ENCODE assay signal across 9 cellular contexts in genomic region chr3:193452338-193452737, GRCh38.
DNase-seq lines count a peak whose midpoint lies in the region; TF ChIP-seq lines count a peak whose summit lies in the region.
"Had no signal": no experiment of that assay in that cellular context is flagged by ENCODE, and none has a peak within 500 bp of the region (broad histone marks: within the 10 kb centered on the region; RNA-seq: fewer than 3 reads in every experiment).

No MANE protein-coding gene starts in this region.

- no peak overlapping the region for H2AFZ ChIP-seq in OCI-LY7 (ENCODE audit: low read length)

- POLR2A ChIA-PET in AG04450 (lab: Yijun Ruan, JAX) = interaction anchor here (0.5 kb wide), 1 partner anchor 132 kb away, joined by 7 read pairs; no protein-coding TSS in a partner anchor
- POLR2A ChIA-PET in OCI-LY7 (lab: Charles Lee) = interaction anchor here (0.7 to 1.4 kb wide), 2 partner anchors 8 to 1058 kb away, joined by 3 read pairs; no protein-coding TSS in a partner anchor

- no peaks in the 10 kb centered on the region for H3K4me1 ChIP-seq in OCI-LY7 (ENCODE audit: insufficient read depth, low read length, poor library complexity, severe bottlenecking)
- H3K4me1 ChIP-seq in tibial artery = no peaks in the 10 kb centered on the region
- H3K4me1 ChIP-seq in vagina = no peaks in the 10 kb centered on the region

- no peak for DNase-seq in AG04450 (ENCODE audit: low read depth, low spot score)
- DNase-seq in GM12864 (ENCODE audit: low read depth) = no peak
- DNase-seq in OCI-LY7 (ENCODE audit: low spot score) = no peak
- no peak for DNase-seq in fibroblast of mammary gland (ENCODE audit: low read depth)
- no peak for DNase-seq in medulla oblongata (ENCODE audit: extremely low spot score)
- no peak for DNase-seq in tibial artery
- DNase-seq in vagina (ENCODE audit: extremely low spot score in 2 of 2) = no peak
- no peak for DNase-seq in GM10266 (ENCODE audit: extremely low spot score)
- DNase-seq: amniotic stem cell had no signal

- no peaks in the 10 kb centered on the region for H3K9me2 ChIP-seq in OCI-LY7 (ENCODE audit: insufficient read depth, low read length)

- H4K20me1 ChIP-seq in OCI-LY7 (ENCODE audit: insufficient read depth, low read length) = no peaks in the 10 kb centered on the region

- H3K79me2 ChIP-seq in OCI-LY7 (ENCODE audit: insufficient read depth, low read depth, low read length) = no peaks in the 10 kb centered on the region

- H3K4me2 ChIP-seq in OCI-LY7 (ENCODE audit: low read length) = no peak overlapping the region

- BruUV-seq in OCI-LY7 (replicated peaks; lab: Mats Ljungman, UMichigan) = no TSS peak

- H3K27ac ChIP-seq in AG04450 (ENCODE audit: low read depth, low read length) (no peak overlapping the region), OCI-LY7 (ENCODE audit: low read depth, low read length, poor library complexity, severe bottlenecking) (no peak overlapping the region), tibial artery (no peak overlapping the region), vagina (no peak overlapping the region)

- TF ChIP-seq CTCF in AG04450 (IDR thresholded peaks at IDR 0.05; ENCODE audit: low read depth, low read length) (peak; percentile 19; the same call in 1 of the 2 replicates), GM12864 (IDR thresholded peaks at IDR 0.05; ENCODE audit: low read depth, low read length, missing control alignments) (peak; percentile 5), OCI-LY7 (conservative IDR thresholded peaks at IDR 0.05; ENCODE audit: low read length) (peak; percentile 40), fibroblast of mammary gland (conservative IDR thresholded peaks at IDR 0.05; ENCODE audit: control insufficient read depth, insufficient read depth, low read depth, low read length) (peak; percentile 25), tibial artery (IDR thresholded peaks at IDR 0.05) (no peak), vagina (IDR thresholded peaks at IDR 0.05) (no peak), GM10266 (IDR thresholded peaks at IDR 0.05; ENCODE audit: control insufficient read depth, insufficient read depth, low read depth, missing control alignments) (no peak)

- intact Hi-C loops in OCI-LY7 (cut with micrococcal nuclease; ENCODE audit: unreplicated experiment) (no loop called here), tibial artery (cut with DNase I; ENCODE audit: low total_unique reads) (no loop called here), vagina (cut with DNase I) (no loop called here)

- H3K36me3 ChIP-seq in OCI-LY7 (ENCODE audit: insufficient read depth, low read length) (no peaks in the 10 kb centered on the region), tibial artery (no peaks in the 10 kb centered on the region), vagina (no peaks in the 10 kb centered on the region)

- H3K4me3 ChIP-seq in AG04450 (ENCODE audit: low read depth, low read length) (no peak overlapping the region), GM12864 (ENCODE audit: low read depth, low read length) (no peak overlapping the region), OCI-LY7 (ENCODE audit: low read depth, low read length, poor library complexity, severe bottlenecking) (no peak overlapping the region), fibroblast of mammary gland (ENCODE audit: control insufficient read depth, low read depth, low read length) (no peak overlapping the region), tibial artery (no peak overlapping the region), vagina (no peak overlapping the region)

- H3K27me3 ChIP-seq in AG04450 (ENCODE audit: control insufficient read depth, insufficient read depth, low read length) (no peaks in the 10 kb centered on the region), tibial artery (no peaks in the 10 kb centered on the region), vagina (no peaks in the 10 kb centered on the region)

- CTCF ChIA-PET in AG04450 (lab: Charles Lee) (interaction anchor here (1.5 kb wide), 1 partner anchor 639 kb away, joined by 6 read pairs; no protein-coding TSS in a partner anchor), OCI-LY7 (lab: Charles Lee; ENCODE audit: unreplicated experiment) (no interaction called here)

- H3K9me3 ChIP-seq in AG04450 (ENCODE audit: control insufficient read depth, insufficient read depth, low read length) = no peaks in the 10 kb centered on the region
- H3K9me3 ChIP-seq in OCI-LY7 (ENCODE audit: low read length) = no peaks in the 10 kb centered on the region
- H3K9me3 ChIP-seq in tibial artery = no peaks in the 10 kb centered on the region
- H3K9me3 ChIP-seq in vagina = no peaks in the 10 kb centered on the region

- TF ChIP-seq POLR2A in vagina (IDR thresholded peaks at IDR 0.05) = no peak

Comparison
In these comparisons a context has a peak if more than half of its experiments do, and no peak if none do; other contexts are left out.
1. CTCF ChIP-seq: peak in AG04450 (single experiment), GM12864 (single experiment), OCI-LY7 (single experiment) and fibroblast of mammary gland (single experiment); none in tibial artery (0 of 2), vagina (0 of 3) and GM10266 (single experiment).